18 cellular contexts compared by ENCODE assay signal in the genomic region with DNA sequence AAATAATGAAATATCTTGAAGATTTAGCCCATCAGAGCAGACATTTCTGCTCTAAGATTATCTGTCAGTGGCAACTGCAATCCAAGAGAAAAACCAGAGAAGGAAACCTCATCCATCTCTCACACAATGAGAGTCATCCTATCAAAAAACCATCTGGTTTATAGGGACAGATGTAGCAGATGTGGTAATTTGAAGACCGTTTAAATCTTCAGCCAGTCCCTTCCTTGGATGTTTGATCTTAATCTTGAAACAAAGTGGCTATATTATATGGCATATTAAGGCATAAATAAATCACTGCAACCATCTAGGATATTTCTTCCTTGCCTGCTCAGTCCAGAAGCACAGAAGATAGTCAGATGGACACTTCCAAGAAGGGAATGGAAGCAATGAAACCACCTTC.
"Had no signal": no experiment of that assay in that cellular context is flagged by ENCODE, and none has a peak within 500 bp of the region (broad histone marks: within the 10 kb centered on the region; RNA-seq: fewer than 3 reads in every experiment).

No MANE protein-coding gene starts in this region.

- H3K9me3 Mint-ChIP-seq: natural killer cell treated with Interleukin-12 subunit alpha and Interleukin-12 subunit beta and Interleukin-15 and Interleukin-18, amount 100 ng/mL, for 72 hours; stimulated activated naive CD8-positive, alpha-beta T cell treated with anti-CD3 and anti-CD28 coated beads, Interleukin-15, amount 100 ng/mL, for 72 hours had no signal

- DNase-seq: islet precursor cell; left ventricle myocardium inferior; midbrain; mucosa of descending colon; naive thymus-derived CD4-positive, alpha-beta T cell; ovary; right lobe of liver; stimulated activated CD4-positive, alpha-beta T cell treated with anti-CD3 and anti-CD28 coated beads, Interleukin-1b, Interleukin-23, amount 100 ng/mL, for 48 hours; stimulated activated CD4-positive, alpha-beta T cell treated with anti-CD3 and anti-CD28 coated beads, Interleukin-2, amount 100 ng/mL, for 48 hours; stimulated activated CD4-positive, alpha-beta T cell treated with anti-CD3 and anti-CD28 coated beads, Interleukin-4, amount 100 ng/mL, for 4 hours; stimulated activated CD8-positive, alpha-beta memory T cell treated with anti-CD3 and anti-CD28 coated beads, Interleukin-4, amount 100 ng/mL, for 48 hours; stimulated activated naive CD4-positive, alpha-beta T cell treated with Interleukin-2 at 50 U/mL for 16 hours; stimulated activated naive CD8-positive, alpha-beta T cell treated with anti-CD3 and anti-CD28 coated beads, Interleukin-15, amount 100 ng/mL, for 72 hours; substantia nigra; upper lobe of left lung had no signal

- ATAC-seq: mucosa of descending colon; naive thymus-derived CD4-positive, alpha-beta T cell; natural killer cell treated with Interleukin-12 subunit alpha and Interleukin-12 subunit beta and Interleukin-15 and Interleukin-18, amount 100 ng/mL, for 72 hours; right lobe of liver; stimulated activated memory B cell treated with anti-CD40 and anti-IgM and Interleukin-4, amounts not matched to agents 10 μg/mL and 1 μg/mL and 100 μg/mL, for 72 hours; stimulated activated naive CD8-positive, alpha-beta T cell treated with anti-CD3 and anti-CD28 coated beads, Interleukin-15, amount 100 ng/mL, for 72 hours had no signal

- H3K4me3 Mint-ChIP-seq: naive thymus-derived CD4-positive, alpha-beta T cell; natural killer cell treated with Interleukin-12 subunit alpha and Interleukin-12 subunit beta and Interleukin-15 and Interleukin-18, amount 100 ng/mL, for 72 hours; stimulated activated memory B cell treated with anti-CD40 and anti-IgM and Interleukin-4, amounts not matched to agents 10 μg/mL and 1 μg/mL and 100 μg/mL, for 72 hours; stimulated activated naive CD8-positive, alpha-beta T cell treated with anti-CD3 and anti-CD28 coated beads, Interleukin-15, amount 100 ng/mL, for 72 hours had no signal

- H3K4me1 Mint-ChIP-seq: stimulated activated memory B cell treated with anti-CD40 and anti-IgM and Interleukin-4, amounts not matched to agents 10 μg/mL and 1 μg/mL and 100 μg/mL, for 72 hours; stimulated activated naive CD8-positive, alpha-beta T cell treated with anti-CD3 and anti-CD28 coated beads, Interleukin-15, amount 100 ng/mL, for 72 hours had no signal

- H3K36me3 Mint-ChIP-seq: naive thymus-derived CD4-positive, alpha-beta T cell; natural killer cell treated with Interleukin-12 subunit alpha and Interleukin-12 subunit beta and Interleukin-15 and Interleukin-18, amount 100 ng/mL, for 72 hours; stimulated activated memory B cell treated with anti-CD40 and anti-IgM and Interleukin-4, amounts not matched to agents 10 μg/mL and 1 μg/mL and 100 μg/mL, for 72 hours had no signal

- H3K27ac Mint-ChIP-seq: naive thymus-derived CD4-positive, alpha-beta T cell; natural killer cell treated with Interleukin-12 subunit alpha and Interleukin-12 subunit beta and Interleukin-15 and Interleukin-18, amount 100 ng/mL, for 72 hours; progenitor cell of endocrine pancreas; stimulated activated memory B cell treated with anti-CD40 and anti-IgM and Interleukin-4, amounts not matched to agents 10 μg/mL and 1 μg/mL and 100 μg/mL, for 72 hours; stimulated activated naive CD8-positive, alpha-beta T cell treated with anti-CD3 and anti-CD28 coated beads, Interleukin-15, amount 100 ng/mL, for 72 hours had no signal

- H3K27me3 Mint-ChIP-seq: natural killer cell treated with Interleukin-12 subunit alpha and Interleukin-12 subunit beta and Interleukin-15 and Interleukin-18, amount 100 ng/mL, for 72 hours; progenitor cell of endocrine pancreas; stimulated activated memory B cell treated with anti-CD40 and anti-IgM and Interleukin-4, amounts not matched to agents 10 μg/mL and 1 μg/mL and 100 μg/mL, for 72 hours; stimulated activated naive CD8-positive, alpha-beta T cell treated with anti-CD3 and anti-CD28 coated beads, Interleukin-15, amount 100 ng/mL, for 72 hours had no signal
